10 cellular contexts compared by ENCODE assay signal in the genomic region with DNA sequence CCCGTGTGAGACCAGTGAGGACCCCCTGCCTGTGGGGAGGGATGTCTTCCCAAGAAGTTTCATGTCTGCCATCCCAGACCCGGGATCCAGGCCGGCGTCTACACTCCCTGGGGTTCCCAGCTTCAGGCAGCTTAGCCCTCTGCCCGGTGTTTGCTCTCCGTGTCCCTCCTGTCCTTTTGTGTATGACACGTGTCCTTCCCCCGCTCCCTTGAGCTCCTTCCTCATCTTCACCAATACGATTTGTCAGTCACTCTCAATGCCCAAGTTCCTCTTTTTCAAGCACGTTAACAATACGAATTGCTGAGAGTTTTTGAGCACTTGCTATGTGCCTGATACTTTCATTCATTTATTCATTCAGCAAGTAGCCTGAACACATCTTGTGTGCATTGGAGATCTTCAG.
DNase-seq lines count a peak whose midpoint lies in the region; ATAC-seq lines count a peak whose summit lies in the region.
"Had no signal": no experiment of that assay in that cellular context is flagged by ENCODE, and none has a peak within 500 bp of the region (broad histone marks: within the 10 kb centered on the region; RNA-seq: fewer than 3 reads in every experiment).

No MANE protein-coding gene starts in this region.

- no peaks in the 10 kb centered on the region for H3K9me3 Mint-ChIP-seq in IgD-negative memory B cell
- H3K9me3 Mint-ChIP-seq in activated T-cell treated with anti-CD3 and anti-CD28 coated beads, Interleukin-2, amount 50 U/mL, for 72 hours: no peaks in the 10 kb centered on the region
- H3K9me3 Mint-ChIP-seq: T-cell had no signal

- ATAC-seq in GM18907 (IDR thresholded peaks at IDR 0.05; ENCODE audit: unreplicated experiment): no peak
- no peak for ATAC-seq in activated T-cell treated with anti-CD3 and anti-CD28 coated beads, Interleukin-2, amount 50 U/mL, for 72 hours (replicated peaks in 1 of 2)
- ATAC-seq: T-cell had no signal

- peaks cover 4% of the 10 kb centered on the region for H3K27me3 Mint-ChIP-seq in IgD-negative memory B cell
- no peaks in the 10 kb centered on the region for H3K27me3 Mint-ChIP-seq in activated T-cell treated with anti-CD3 and anti-CD28 coated beads, Interleukin-2, amount 50 U/mL, for 72 hours (ENCODE audit: low read depth)
- H3K27me3 Mint-ChIP-seq: T-cell had no signal

- no peak overlapping the region for H3K27ac Mint-ChIP-seq in IgD-negative memory B cell
- H3K27ac Mint-ChIP-seq in activated T-cell treated with anti-CD3 and anti-CD28 coated beads, Interleukin-2, amount 50 U/mL, for 72 hours: no peak overlapping the region

- H3K4me3 Mint-ChIP-seq in IgD-negative memory B cell: peak overlapping the region in 3 of 4 donors; percentile 24 to 79 (median 42)
- H3K4me3 Mint-ChIP-seq in activated T-cell treated with anti-CD3 and anti-CD28 coated beads, Interleukin-2, amount 50 U/mL, for 72 hours: no peak overlapping the region
- H3K4me3 Mint-ChIP-seq: T-cell had no signal

- peak overlapping the region; percentile 18 for H3K27ac ChIP-seq in layer of hippocampus (ENCODE audit: low read depth, low read length)
- peak overlapping the region; percentile 35 for H3K27ac ChIP-seq in substantia nigra (ENCODE audit: low read depth, low read length, poor library complexity, severe bottlenecking)

- H3K4me1 Mint-ChIP-seq in IgD-negative memory B cell: peaks cover 4 to 7% (median 5%) of the 10 kb centered on the region in 3 donors
- H3K4me1 Mint-ChIP-seq in activated T-cell treated with anti-CD3 and anti-CD28 coated beads, Interleukin-2, amount 50 U/mL, for 72 hours (ENCODE audit: low read depth): peaks cover 28% of the 10 kb centered on the region

- peaks cover 1% of the 10 kb centered on the region for H3K36me3 Mint-ChIP-seq in IgD-negative memory B cell
- no peaks in the 10 kb centered on the region for H3K36me3 Mint-ChIP-seq in activated T-cell treated with anti-CD3 and anti-CD28 coated beads, Interleukin-2, amount 50 U/mL, for 72 hours (ENCODE audit: insufficient read depth in 2 of 2)
- H3K36me3 Mint-ChIP-seq: T-cell had no signal

- no peaks in the 10 kb centered on the region for H3K27me3 ChIP-seq in layer of hippocampus (ENCODE audit: control insufficient read depth, insufficient read depth, low read length)

- DNase-seq in SIG-M5 (lab: John Stamatoyannopoulos, UW) (peak; percentile 61), substantia nigra (lab: John Stamatoyannopoulos, UW) (peak in 5 of 49 donors; percentile 6 to 14 (median 8)), putamen (ENCODE audit: low spot score) (no peak), NCI-H1092 (lab: John Stamatoyannopoulos, UW) (no peak)
- DNase-seq in activated T-cell treated with anti-CD3 and anti-CD28 coated beads, Interleukin-2, amount 50 U/mL, for 72 hours: no peak
- DNase-seq: NCI-H1048, T-cell had no signal

Comparison
In these comparisons a context has a peak if more than half of its experiments do, and no peak if none do; other contexts are left out.
1. H3K4me3 Mint-ChIP-seq: peak in IgD-negative memory B cell (3 of 4); none in activated T-cell treated with anti-CD3 and anti-CD28 coated beads, Interleukin-2, amount 50 U/mL, for 72 hours (0 of 2).